8 cellular contexts compared by ENCODE assay signal in genomic region chr7:44748948-44749731, GRCh38. TPM values are rescaled to one million over a fixed set of nuclear protein-coding genes. Genes with fewer than 3 reads are reported as not detected.
DNase-seq lines count a peak whose midpoint lies in the region; ATAC-seq and TF ChIP-seq lines count a peak whose summit lies in the region.

No MANE protein-coding gene starts in this region.

- H3K27ac ChIP-seq in psoas muscle, result peak overlapping the region; percentile 99

- peak overlapping the region; percentile 91 for H3K4me3 ChIP-seq in psoas muscle

- in situ Hi-C loops in ACHN (cut with HindIII; ENCODE audit: low pct_ligation_motif_present, low pct_unique_long_range_greater_than_20kb, low sequenced_read_pairs), result no loop called here
- in situ Hi-C loops in GM13976 (cut with MboI; ENCODE audit: low sequenced_read_pairs, unreplicated experiment), result no loop called here

- ATAC-seq in HG02981 (IDR thresholded peaks at IDR 0.05; ENCODE audit: unreplicated experiment) (peak; percentile 11), esophagus mucosa (peak; percentile 33), psoas muscle (no peak)

- DNase-seq in ACHN (peak; percentile 27), GM13976 (ENCODE audit: low spot score) (peak; percentile 52), SW480 (ENCODE audit: low spot score) (peak; percentile 55), psoas muscle (peak in 1 of 2 donors; percentile 69), epidermal melanocyte (ENCODE audit: insufficient read length, low spot score) (no peak)
- no peak for DNase-seq in activated CD4-positive, CD25-positive, alpha-beta regulatory T cell treated with anti-CD3 and anti-CD28 coated beads, Interleukin-2, amount 50 U/mL, for 72 hours

- TF ChIP-seq CTCF in GM13976 (IDR thresholded peaks at IDR 0.05; ENCODE audit: borderline replicate concordance, control extremely low read depth, extremely low read depth, insufficient read depth, missing control alignments) (no peak), psoas muscle (IDR thresholded peaks at IDR 0.05) (no peak)

- H3K4me1 ChIP-seq in psoas muscle, result peaks cover 15% of the 10 kb centered on the region

- no peaks in the 10 kb centered on the region for H3K9me3 ChIP-seq in psoas muscle

- H3K27me3 ChIP-seq in psoas muscle (ENCODE audit: insufficient read depth in 3 of 3, low read length in 2 of 3), result no peaks in the 10 kb centered on the region

- intact Hi-C loops in psoas muscle (cut with DNase I), result loop anchor here in 1 of 2 donors (5.0 kb wide), 2 partner anchors 42 to 142 kb away; partner anchors contain the start of gene OGDH

- H3K36me3 ChIP-seq in psoas muscle (ENCODE audit: insufficient read depth in 1 of 2, low read depth in 1 of 2), result peaks cover 0 to 5% of the 10 kb centered on the region in 2 donors

- 1 to 2% (median 1%) methylated on average over 40 to 60 of the region's 60 CpGs for WGBS in psoas muscle, 3 donors

RNA-seq across cellular contexts. Expression of gene ZMIZ2, which starts 0.5 kb away (rescaled TPM):
- total RNA-seq in esophagus mucosa, result 34.0 TPM
- total RNA-seq in psoas muscle, result 10 to 100 TPM; 25.0 to 32.9 (median 28.6) TPM
- 10 to 100 TPM; 11.7 to 16.0 (median 15.3) TPM for polyA plus RNA-seq in psoas muscle

RNA-seq across cellular contexts. Expression of gene PPIA, which starts 47.3 kb away (rescaled TPM):
- total RNA-seq in esophagus mucosa (2,087 TPM), psoas muscle (100 to 1,000 TPM; 251 to 725 (median 513) TPM)
- 1,000 to 10,000 TPM; 1,071 to 3,448 (median 1,168) TPM for polyA plus RNA-seq in psoas muscle

Comparison
In these comparisons a context has a peak if more than half of its experiments do, and no peak if none do; other contexts are left out.
1. DNase-seq: peak in ACHN (single experiment), GM13976 (single experiment) and SW480 (single experiment); none in activated CD4-positive, CD25-positive, alpha-beta regulatory T cell treated with anti-CD3 and anti-CD28 coated beads, Interleukin-2, amount 50 U/mL, for 72 hours (single experiment) and epidermal melanocyte (single experiment).
2. ATAC-seq: peak in HG02981 (single experiment) and esophagus mucosa (single experiment); none in psoas muscle (0 of 4).